8 cellular contexts compared by ENCODE assay signal in genomic region chr5:128082551-128083032, GRCh38. TPM values are rescaled to one million over a fixed set of nuclear protein-coding genes. Genes with fewer than 3 reads are reported as not detected.
DNase-seq lines count a peak whose midpoint lies in the region; ATAC-seq and TF ChIP-seq lines count a peak whose summit lies in the region.

No MANE protein-coding gene starts in this region.

- no peaks in the 10 kb centered on the region for H3K36me3 ChIP-seq in testis (ENCODE audit: low read depth, missing control alignments)

- in situ Hi-C loops in astrocyte of the cerebellum (cut with HindIII; ENCODE audit: low sequenced_read_pairs): no loop called here

- peak; percentile 7 for ATAC-seq in HG03469 (IDR thresholded peaks at IDR 0.05; ENCODE audit: unreplicated experiment)
- peak; percentile 28 for ATAC-seq in left colon
- no peak for ATAC-seq in HG03457 (IDR thresholded peaks at IDR 0.05; ENCODE audit: unreplicated experiment)

- intact Hi-C loops in left colon (cut with DNase I, micrococcal nuclease): no loop called here
- intact Hi-C loops in testis (cut with DNase I; ENCODE audit: low total_unique reads): no loop called here

- no peaks in the 10 kb centered on the region for H3K27me3 ChIP-seq in testis

- peak; percentile 38 for TF ChIP-seq POLR2A in testis (IDR thresholded peaks at IDR 0.05)

- H3K4me3 ChIP-seq in astrocyte of the cerebellum (ENCODE audit: low read depth, low read length) (peak overlapping the region; percentile 73), testis (peak overlapping the region; percentile 90 to 92)

- H3K27me3 Mint-ChIP-seq in T-helper 1 cell treated with Interleukin-12 subunit alpha and Interleukin-12 subunit beta and Interleukin-4 antibody, amounts not matched to agents 30 μg/mL and 1 μg/mL, for 36 hours (ENCODE audit: low read depth): no peaks in the 10 kb centered on the region

- no peak for DNase-seq in T-helper 1 cell
- no peak for DNase-seq in astrocyte of the cerebellum (ENCODE audit: low read depth)
- no peak for DNase-seq in left colon
- DNase-seq in testis: no peak
- DNase-seq in RPMI8226: no peak

- peaks cover 8% of the 10 kb centered on the region for H3K36me3 Mint-ChIP-seq in T-helper 1 cell treated with Interleukin-12 subunit alpha and Interleukin-12 subunit beta and Interleukin-4 antibody, amounts not matched to agents 30 μg/mL and 1 μg/mL, for 36 hours (ENCODE audit: low read depth)

- H3K9me3 Mint-ChIP-seq in T-helper 1 cell treated with Interleukin-12 subunit alpha and Interleukin-12 subunit beta and Interleukin-4 antibody, amounts not matched to agents 30 μg/mL and 1 μg/mL, for 36 hours: no peaks in the 10 kb centered on the region

- WGBS in testis, 2 donors: 0% methylated on average over 7 to 25 of the region's 25 CpGs

- H3K9me3 ChIP-seq in testis: no peaks in the 10 kb centered on the region

- peaks cover 6% of the 10 kb centered on the region for H3K4me1 ChIP-seq in testis

- H3K4me3 Mint-ChIP-seq in T-helper 1 cell treated with Interleukin-12 subunit alpha and Interleukin-12 subunit beta and Interleukin-4 antibody, amounts not matched to agents 30 μg/mL and 1 μg/mL, for 36 hours: peak overlapping the region; percentile 83

- peaks cover 50% of the 10 kb centered on the region for H3K4me1 Mint-ChIP-seq in T-helper 1 cell treated with Interleukin-12 subunit alpha and Interleukin-12 subunit beta and Interleukin-4 antibody, amounts not matched to agents 30 μg/mL and 1 μg/mL, for 36 hours (ENCODE audit: low read depth)

- TF ChIP-seq CTCF in astrocyte of the cerebellum (IDR thresholded peaks at IDR 0.05; ENCODE audit: low read depth, low read length, missing control alignments) (no peak), testis (IDR thresholded peaks at IDR 0.05) (no peak)

- H3K27ac ChIP-seq in testis: peak overlapping the region; percentile 93 to 97

- H3K27ac Mint-ChIP-seq in T-helper 1 cell treated with Interleukin-12 subunit alpha and Interleukin-12 subunit beta and Interleukin-4 antibody, amounts not matched to agents 30 μg/mL and 1 μg/mL, for 36 hours: peak overlapping the region; percentile 89

RNA-seq across cellular contexts. Expression of gene SLC12A2, which starts 1.0 kb away (rescaled TPM):
- total RNA-seq in left colon (100 to 1,000 TPM; 131 to 160 TPM), testis (10 to 100 TPM; 33.0 to 40.3 TPM)
- polyA plus RNA-seq in testis (ENCODE audit: insufficient read depth, low read depth, low replicate concordance): 27.8 TPM
